19 cellular contexts compared by ENCODE assay signal in the genomic region with DNA sequence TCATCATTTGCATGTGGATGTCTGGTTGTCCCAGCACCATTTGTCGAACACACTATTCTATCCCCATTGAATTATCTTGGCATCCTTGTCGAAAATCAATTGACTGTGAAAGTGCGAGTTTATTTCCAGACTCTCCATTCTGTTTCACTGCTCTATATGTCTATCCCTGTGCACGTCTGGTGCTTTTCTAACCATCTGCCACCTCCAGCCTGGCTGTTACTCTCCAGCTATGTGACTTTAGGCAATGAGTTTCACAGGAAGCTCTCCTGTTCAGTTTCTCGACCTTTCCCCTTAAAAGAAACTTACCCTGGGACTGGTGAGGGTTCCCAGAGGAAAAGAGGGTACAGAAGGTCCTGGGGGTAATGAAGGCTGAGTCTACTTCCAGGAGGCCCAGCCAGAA.
DNase-seq lines count a peak whose midpoint lies in the region; ATAC-seq and TF ChIP-seq lines count a peak whose summit lies in the region.
"Had no signal": no experiment of that assay in that cellular context is flagged by ENCODE, and none has a peak within 500 bp of the region (broad histone marks: within the 10 kb centered on the region; RNA-seq: fewer than 3 reads in every experiment).

No MANE protein-coding gene starts in this region.

- TF ChIP-seq CTCF in WERI-Rb-1 (IDR thresholded peaks at IDR 0.05; ENCODE audit: low read depth, low read length): no peak

- ATAC-seq in stimulated activated naive B cell treated with anti-CD40 and anti-IgM and Interleukin-4, amounts not matched to agents 10 μg/mL and 1 μg/mL and 100 μg/mL, for 72 hours (replicated peaks): no peak
- ATAC-seq in activated T-helper 17 cell treated with anti-CD3 and anti-CD28 coated beads, Interleukin-2, amount 50 U/mL, for 72 hours (replicated peaks): no peak
- ATAC-seq: GM23338 had no signal

- peak overlapping the region in 1 of 6 donors; percentile 66 for H3K27ac Mint-ChIP-seq in immature natural killer cell
- no peak overlapping the region for H3K27ac Mint-ChIP-seq in stimulated activated naive B cell treated with anti-CD40 and anti-IgM and Interleukin-4, amounts not matched to agents 10 μg/mL and 1 μg/mL and 100 μg/mL, for 72 hours
- no peak overlapping the region for H3K27ac Mint-ChIP-seq in activated T-helper 17 cell treated with anti-CD3 and anti-CD28 coated beads, Interleukin-2, amount 50 U/mL, for 72 hours
- H3K27ac Mint-ChIP-seq: B cell; CD4-positive, alpha-beta T cell; GM23338 had no signal

- no peaks in the 10 kb centered on the region for H3K36me3 ChIP-seq in WERI-Rb-1

- H3K36me3 Mint-ChIP-seq in immature natural killer cell: no peaks in the 10 kb centered on the region
- H3K36me3 Mint-ChIP-seq in stimulated activated naive B cell treated with anti-CD40 and anti-IgM and Interleukin-4, amounts not matched to agents 10 μg/mL and 1 μg/mL and 100 μg/mL, for 72 hours: no peaks in the 10 kb centered on the region
- H3K36me3 Mint-ChIP-seq in activated T-helper 17 cell treated with anti-CD3 and anti-CD28 coated beads, Interleukin-2, amount 50 U/mL, for 72 hours (ENCODE audit: low read depth): no peaks in the 10 kb centered on the region

- H3K4me1 Mint-ChIP-seq in immature natural killer cell: no peaks in the 10 kb centered on the region
- H3K4me1 Mint-ChIP-seq in stimulated activated naive B cell treated with anti-CD40 and anti-IgM and Interleukin-4, amounts not matched to agents 10 μg/mL and 1 μg/mL and 100 μg/mL, for 72 hours: peaks cover 0 to 2% of the 10 kb centered on the region in 2 donors
- H3K4me1 Mint-ChIP-seq in activated T-helper 17 cell treated with anti-CD3 and anti-CD28 coated beads, Interleukin-2, amount 50 U/mL, for 72 hours: no peaks in the 10 kb centered on the region
- H3K4me1 Mint-ChIP-seq: B cell had no signal

- no peak overlapping the region for H3K4me3 Mint-ChIP-seq in immature natural killer cell
- no peak overlapping the region for H3K4me3 Mint-ChIP-seq in stimulated activated naive B cell treated with anti-CD40 and anti-IgM and Interleukin-4, amounts not matched to agents 10 μg/mL and 1 μg/mL and 100 μg/mL, for 72 hours
- no peak overlapping the region for H3K4me3 Mint-ChIP-seq in activated T-helper 17 cell treated with anti-CD3 and anti-CD28 coated beads, Interleukin-2, amount 50 U/mL, for 72 hours
- H3K4me3 Mint-ChIP-seq: B cell; CD4-positive, alpha-beta T cell; GM23338 had no signal

- H3K9me3 ChIP-seq in WERI-Rb-1 (ENCODE audit: severe bottlenecking): no peaks in the 10 kb centered on the region

- peaks cover 2 to 8% (median 3%) of the 10 kb centered on the region in 3 donors for H3K27me3 Mint-ChIP-seq in immature natural killer cell (ENCODE audit: low read depth in 3 of 3)
- H3K27me3 Mint-ChIP-seq in stimulated activated naive B cell treated with anti-CD40 and anti-IgM and Interleukin-4, amounts not matched to agents 10 μg/mL and 1 μg/mL and 100 μg/mL, for 72 hours: peaks cover 7 to 12% of the 10 kb centered on the region in 2 donors
- H3K27me3 Mint-ChIP-seq in activated T-helper 17 cell treated with anti-CD3 and anti-CD28 coated beads, Interleukin-2, amount 50 U/mL, for 72 hours: peaks cover 9% of the 10 kb centered on the region

- H3K27me3 ChIP-seq in WERI-Rb-1 (ENCODE audit: insufficient read depth, low read depth, severe bottlenecking): no peaks in the 10 kb centered on the region

- H3K27ac ChIP-seq in WERI-Rb-1: peak overlapping the region; percentile 83

- DNase-seq in Ammon's horn (ENCODE audit: low spot score): peak; percentile 15
- DNase-seq in NCI-H2171 (lab: John Stamatoyannopoulos, UW): peak; percentile 62
- DNase-seq in NCI-H524 treated with DMSO at 0.1 percent for 48 hours (lab: John Stamatoyannopoulos, UW): peak; percentile 20
- DNase-seq in WERI-Rb-1: peak; percentile 53
- DNase-seq in immature natural killer cell: no peak
- no peak for DNase-seq in D341Med (ENCODE audit: low spot score)
- DNase-seq in stimulated activated naive B cell treated with anti-CD40 and anti-IgM and Interleukin-4, amounts not matched to agents 10 μg/mL and 1 μg/mL and 100 μg/mL, for 72 hours: no peak
- DNase-seq: 8988T; ACHN; C1 segment of cervical spinal cord; Calu3; CD4-positive, alpha-beta T cell; DND-41; GDM1; H7; IMR-90 had no signal

- no peaks in the 10 kb centered on the region for H3K9me3 Mint-ChIP-seq in immature natural killer cell
- peaks cover 3 to 4% of the 10 kb centered on the region in 2 donors for H3K9me3 Mint-ChIP-seq in stimulated activated naive B cell treated with anti-CD40 and anti-IgM and Interleukin-4, amounts not matched to agents 10 μg/mL and 1 μg/mL and 100 μg/mL, for 72 hours
- no peaks in the 10 kb centered on the region for H3K9me3 Mint-ChIP-seq in activated T-helper 17 cell treated with anti-CD3 and anti-CD28 coated beads, Interleukin-2, amount 50 U/mL, for 72 hours
- H3K9me3 Mint-ChIP-seq: CD4-positive, alpha-beta T cell; GM23338 had no signal

- H3K4me3 ChIP-seq in WERI-Rb-1 (ENCODE audit: low read depth, low read length): no peak overlapping the region
- H3K4me3 ChIP-seq: GM23338 had no signal

Comparison
In these comparisons a context has a peak if more than half of its experiments do, and no peak if none do; other contexts are left out.
1. DNase-seq: peak in Ammon's horn (single experiment), NCI-H2171 (single experiment), NCI-H524 treated with DMSO at 0.1 percent for 48 hours (single experiment) and WERI-Rb-1 (single experiment); none in immature natural killer cell (0 of 3), D341Med (single experiment) and stimulated activated naive B cell treated with anti-CD40 and anti-IgM and Interleukin-4, amounts not matched to agents 10 μg/mL and 1 μg/mL and 100 μg/mL, for 72 hours (single experiment).